23 cellular contexts compared by ENCODE assay signal in genomic region chr13:39349391-39349790, GRCh38.
DNase-seq lines count a peak whose midpoint lies in the region; ATAC-seq and TF ChIP-seq lines count a peak whose summit lies in the region.
"Had no signal": no experiment of that assay in that cellular context is flagged by ENCODE, and none has a peak within 500 bp of the region (broad histone marks: within the 10 kb centered on the region; RNA-seq: fewer than 3 reads in every experiment).

No MANE protein-coding gene starts in this region.

- H3K36me3 ChIP-seq in neural progenitor cell, result no peaks in the 10 kb centered on the region
- no peaks in the 10 kb centered on the region for H3K36me3 ChIP-seq in esophagus squamous epithelium
- H3K36me3 ChIP-seq: BLaER1 treated with 17β-estradiol and CSF1 and Interleukin-3, amounts not matched to agents 10 nM and 100 nM; MG63 had no signal

- H3K9me3 ChIP-seq in neural progenitor cell (ENCODE audit: low read depth) (no peaks in the 10 kb centered on the region), esophagus squamous epithelium (no peaks in the 10 kb centered on the region)
- H3K9me3 ChIP-seq: BLaER1 treated with 17β-estradiol and CSF1 and Interleukin-3, amounts not matched to agents 10 nM and 100 nM had no signal

- no peak overlapping the region for H3K4me3 Mint-ChIP-seq in neural progenitor cell
- H3K4me3 Mint-ChIP-seq: CD8-positive, alpha-beta T cell had no signal

- no peak for TF ChIP-seq POLR2A in esophagus squamous epithelium (IDR thresholded peaks at IDR 0.05)

- peaks cover 37% of the 10 kb centered on the region for H3K4me1 ChIP-seq in neural progenitor cell
- H3K4me1 ChIP-seq in esophagus squamous epithelium, result peaks cover 0 to 10% (median 7%) of the 10 kb centered on the region in 3 donors

- H3F3A ChIP-seq in neural progenitor cell (ENCODE audit: low read depth), result peaks cover 10% of the 10 kb centered on the region

- 78 to 87% methylated on average over 5 of the region's 5 CpGs for WGBS in esophagus squamous epithelium, 2 donors

- peaks cover 38% of the 10 kb centered on the region for H3K4me1 Mint-ChIP-seq in neural progenitor cell

- no peaks in the 10 kb centered on the region for H3K79me2 ChIP-seq in neural progenitor cell (ENCODE audit: low read depth)

- in situ Hi-C loops in G401 (cut with HindIII; ENCODE audit: low sequenced_read_pairs), result no loop called here

- H3K27ac ChIP-seq in neural progenitor cell, result no peak overlapping the region
- H3K27ac ChIP-seq in esophagus squamous epithelium, result no peak overlapping the region
- H3K27ac ChIP-seq: BLaER1 treated with 17β-estradiol and CSF1 and Interleukin-3, amounts not matched to agents 10 nM and 100 nM had no signal

- H3K27me3 ChIP-seq in neural progenitor cell (peaks cover 58% of the 10 kb centered on the region), esophagus squamous epithelium (no peaks in the 10 kb centered on the region)
- H3K27me3 ChIP-seq: BLaER1 treated with 17β-estradiol and CSF1 and Interleukin-3, amounts not matched to agents 10 nM and 100 nM; MG63 had no signal

- H3K27ac Mint-ChIP-seq in neural progenitor cell, result peak overlapping the region; percentile 1
- H3K27ac Mint-ChIP-seq: CD8-positive, alpha-beta T cell had no signal

- H3K4me2 ChIP-seq in neural progenitor cell, result no peak overlapping the region
- H3K4me2 ChIP-seq: BLaER1 treated with 17β-estradiol and CSF1 and Interleukin-3, amounts not matched to agents 10 nM and 100 nM had no signal

- ATAC-seq in left ventricle myocardium superior, result peak; percentile 28
- ATAC-seq: CD8-positive, alpha-beta T cell; HCT116; SK-N-SH treated with all-trans-retinoic acid at 6 μM for 48 hours had no signal

- intact Hi-C loops in left ventricle myocardium superior (cut with micrococcal nuclease), result no loop called here
- intact Hi-C loops in esophagus squamous epithelium (cut with DNase I), result no loop called here

- no peak overlapping the region for H2AFZ ChIP-seq in neural progenitor cell (replicated peaks)

- H3K4me3 ChIP-seq in neural progenitor cell, result no peak overlapping the region
- no peak overlapping the region for H3K4me3 ChIP-seq in esophagus squamous epithelium
- H3K4me3 ChIP-seq: BLaER1 treated with 17β-estradiol and CSF1 and Interleukin-3, amounts not matched to agents 10 nM and 100 nM; MG63 had no signal

- H3K9me3 Mint-ChIP-seq in neural progenitor cell, result peaks cover 9% of the 10 kb centered on the region
- H3K9me3 Mint-ChIP-seq: CD8-positive, alpha-beta T cell had no signal

- TF ChIP-seq CTCF in neural progenitor cell (IDR thresholded peaks at IDR 0.05) (no peak), esophagus squamous epithelium (IDR thresholded peaks at IDR 0.05) (no peak)

- no peak overlapping the region for H3K9ac ChIP-seq in neural progenitor cell
- H3K9ac ChIP-seq: BLaER1 treated with 17β-estradiol and CSF1 and Interleukin-3, amounts not matched to agents 10 nM and 100 nM had no signal

- DNase-seq in G401 (ENCODE audit: low spot score) (peak; percentile 47), astrocyte of the hippocampus (ENCODE audit: low read depth, low spot score) (peak; percentile 36), left ventricle myocardium superior (no peak), neural progenitor cell (ENCODE audit: low spot score) (no peak), NCI-H2081 treated with DMSO at 0.1 percent for 48 hours (lab: John Stamatoyannopoulos, UW) (no peak), esophagus squamous epithelium (lab: John Stamatoyannopoulos, UW) (no peak)
- no peak for DNase-seq in activated effector memory CD4-positive, alpha-beta T cell treated with Interleukin-2 at 50 U/mL for 16 hours
- DNase-seq: CD8-positive, alpha-beta T cell; DMS53; EL; GOT3; Kasumi-1; MG63; NCI-H1048; NCI-H1436; NCI-H1930; NCI-H2171; NCI-H526 treated with DMSO at 0.1 percent for 48 hours; NK-92 treated with Interleukin-12 subunit alpha and Interleukin-12 subunit beta, amount 100 ng/mL, for 24 hours; SHP77 treated with DMSO at 0.1 percent for 48 hours had no signal

- H3K27me3 Mint-ChIP-seq in neural progenitor cell (ENCODE audit: insufficient read depth, low read depth), result peaks cover 4% of the 10 kb centered on the region

- H3K36me3 Mint-ChIP-seq in neural progenitor cell, result peaks cover 19% of the 10 kb centered on the region
- H3K36me3 Mint-ChIP-seq: CD8-positive, alpha-beta T cell had no signal

- H4K20me1 ChIP-seq in neural progenitor cell (ENCODE audit: low read depth), result no peaks in the 10 kb centered on the region
- H4K20me1 ChIP-seq: BLaER1 treated with 17β-estradiol and CSF1 and Interleukin-3, amounts not matched to agents 10 nM and 100 nM had no signal

Comparison
In these comparisons a context has a peak if more than half of its experiments do, and no peak if none do; other contexts are left out.
1. DNase-seq: peak in G401 (single experiment) and astrocyte of the hippocampus (single experiment); none in left ventricle myocardium superior (single experiment), neural progenitor cell (single experiment), activated effector memory CD4-positive, alpha-beta T cell treated with Interleukin-2 at 50 U/mL for 16 hours (single experiment), NCI-H2081 treated with DMSO at 0.1 percent for 48 hours (single experiment) and esophagus squamous epithelium (single experiment).